Comparison of ENCODE assay signal across 1 cellular context in the genomic region with DNA sequence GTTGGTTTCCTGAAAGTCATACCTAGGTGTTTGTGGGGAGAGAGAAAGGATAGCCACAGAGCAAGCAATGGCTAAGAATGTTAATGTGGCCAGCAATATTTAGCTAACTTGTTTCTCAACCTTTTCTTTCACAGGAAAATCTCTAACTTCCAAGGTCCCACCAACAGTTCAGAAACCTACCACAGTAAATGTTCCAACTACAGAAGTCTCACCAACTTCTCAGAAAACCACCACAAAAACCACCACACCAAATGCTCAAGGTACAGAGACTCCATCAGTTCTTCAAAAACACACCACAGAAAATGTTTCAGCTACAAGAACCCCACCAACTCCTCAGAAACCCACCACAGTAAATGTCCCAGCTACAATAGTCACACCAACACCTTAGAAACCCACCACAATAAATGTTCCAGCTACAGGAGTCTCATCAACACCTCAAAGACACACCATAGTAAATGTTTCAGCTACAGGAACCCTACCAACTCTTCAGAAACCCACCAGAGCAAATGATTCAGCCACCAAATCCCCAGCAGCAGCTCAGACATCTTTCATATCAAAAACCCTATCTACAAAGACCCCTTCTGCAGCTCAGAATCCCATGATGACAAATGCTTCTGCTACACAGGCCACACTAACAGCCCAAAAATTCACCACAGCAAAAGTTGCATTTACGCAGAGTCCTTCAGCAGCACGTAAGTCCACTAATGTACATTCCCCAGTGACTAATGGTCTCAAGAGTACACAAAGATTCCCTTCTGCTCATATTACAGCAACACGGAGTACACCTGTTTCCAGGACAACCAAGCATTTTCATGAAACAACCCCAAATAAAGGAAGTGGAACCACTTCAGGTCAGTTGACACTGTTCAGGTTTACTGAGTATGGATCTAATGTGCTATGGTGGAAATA.
A peak's percentile ranks its signal among the peaks of the same experiment; 100 is the strongest.
TF ChIP-seq lines count a peak whose summit lies in the region.

No MANE protein-coding gene starts in this region.

TF ChIP-seq in GM12878, 131 proteins besides CTCF, POLR2A, EP300 and RAD21 (continued from another document and continues in another):
- TF ChIP-seq, protein P1, sequence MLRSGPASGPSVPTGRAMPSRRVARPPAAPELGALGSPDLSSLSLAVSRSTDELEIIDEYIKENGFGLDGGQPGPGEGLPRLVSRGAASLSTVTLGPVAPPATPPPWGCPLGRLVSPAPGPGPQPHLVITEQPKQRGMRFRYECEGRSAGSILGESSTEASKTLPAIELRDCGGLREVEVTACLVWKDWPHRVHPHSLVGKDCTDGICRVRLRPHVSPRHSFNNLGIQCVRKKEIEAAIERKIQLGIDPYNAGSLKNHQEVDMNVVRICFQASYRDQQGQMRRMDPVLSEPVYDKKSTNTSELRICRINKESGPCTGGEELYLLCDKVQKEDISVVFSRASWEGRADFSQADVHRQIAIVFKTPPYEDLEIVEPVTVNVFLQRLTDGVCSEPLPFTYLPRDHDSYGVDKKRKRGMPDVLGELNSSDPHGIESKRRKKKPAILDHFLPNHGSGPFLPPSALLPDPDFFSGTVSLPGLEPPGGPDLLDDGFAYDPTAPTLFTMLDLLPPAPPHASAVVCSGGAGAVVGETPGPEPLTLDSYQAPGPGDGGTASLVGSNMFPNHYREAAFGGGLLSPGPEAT (IDR thresholded peaks at IDR 0.05; ENCODE audit: low read depth), result peak; percentile 63; the same call in 1 of the 2 replicates
- TF ChIP-seq, protein P2, sequence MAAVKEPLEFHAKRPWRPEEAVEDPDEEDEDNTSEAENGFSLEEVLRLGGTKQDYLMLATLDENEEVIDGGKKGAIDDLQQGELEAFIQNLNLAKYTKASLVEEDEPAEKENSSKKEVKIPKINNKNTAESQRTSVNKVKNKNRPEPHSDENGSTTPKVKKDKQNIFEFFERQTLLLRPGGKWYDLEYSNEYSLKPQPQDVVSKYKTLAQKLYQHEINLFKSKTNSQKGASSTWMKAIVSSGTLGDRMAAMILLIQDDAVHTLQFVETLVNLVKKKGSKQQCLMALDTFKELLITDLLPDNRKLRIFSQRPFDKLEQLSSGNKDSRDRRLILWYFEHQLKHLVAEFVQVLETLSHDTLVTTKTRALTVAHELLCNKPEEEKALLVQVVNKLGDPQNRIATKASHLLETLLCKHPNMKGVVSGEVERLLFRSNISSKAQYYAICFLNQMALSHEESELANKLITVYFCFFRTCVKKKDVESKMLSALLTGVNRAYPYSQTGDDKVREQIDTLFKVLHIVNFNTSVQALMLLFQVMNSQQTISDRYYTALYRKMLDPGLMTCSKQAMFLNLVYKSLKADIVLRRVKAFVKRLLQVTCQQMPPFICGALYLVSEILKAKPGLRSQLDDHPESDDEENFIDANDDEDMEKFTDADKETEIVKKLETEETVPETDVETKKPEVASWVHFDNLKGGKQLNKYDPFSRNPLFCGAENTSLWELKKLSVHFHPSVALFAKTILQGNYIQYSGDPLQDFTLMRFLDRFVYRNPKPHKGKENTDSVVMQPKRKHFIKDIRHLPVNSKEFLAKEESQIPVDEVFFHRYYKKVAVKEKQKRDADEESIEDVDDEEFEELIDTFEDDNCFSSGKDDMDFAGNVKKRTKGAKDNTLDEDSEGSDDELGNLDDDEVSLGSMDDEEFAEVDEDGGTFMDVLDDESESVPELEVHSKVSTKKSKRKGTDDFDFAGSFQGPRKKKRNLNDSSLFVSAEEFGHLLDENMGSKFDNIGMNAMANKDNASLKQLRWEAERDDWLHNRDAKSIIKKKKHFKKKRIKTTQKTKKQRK (IDR thresholded peaks at IDR 0.05; ENCODE audit: low read depth, low read length), result no peak
- TF ChIP-seq SRF (IDR thresholded peaks at IDR 0.05; ENCODE audit: low read depth in 2 of 2, low read length in 2 of 2) (0 out of 4 replicates have a peak, but pooled peaks of 1 of the 2 experiments have one; percentile 47), KDM1A (IDR thresholded peaks at IDR 0.05; ENCODE audit: borderline replicate concordance) (no peak), IRF4 (IDR thresholded peaks at IDR 0.05; ENCODE audit: low read depth, low read length) (peak; percentile 76), SP1 (IDR thresholded peaks at IDR 0.05; ENCODE audit: low read depth, low read length) (peak; percentile 24), NR2F1 (conservative IDR thresholded peaks at IDR 0.05) (peak; percentile 89), PML (IDR thresholded peaks at IDR 0.05; ENCODE audit: low read length) (no peak), BRCA1 (IDR thresholded peaks at IDR 0.05; ENCODE audit: low read depth, low read length) (no peak), NR2C2 (IDR thresholded peaks at IDR 0.05; ENCODE audit: borderline replicate concordance, control insufficient read depth, insufficient read length, low read depth) (no peak), MEF2B (IDR thresholded peaks at IDR 0.05; ENCODE audit: partially characterized antibody, poor library complexity, severe bottlenecking) (peak; percentile 99), RUNX3 (IDR thresholded peaks at IDR 0.05; ENCODE audit: low read length) (peak; percentile 87), RAD51 (IDR thresholded peaks at IDR 0.05) (peak; percentile 30; the same call in 1 of the 2 replicates), FOXM1 (IDR thresholded peaks at IDR 0.05; ENCODE audit: low read depth, low read length) (0 out of 2 replicates have a peak, but pooled peaks have one; percentile 25), MTA2 (IDR thresholded peaks at IDR 0.05; ENCODE audit: low read depth) (peak; percentile 87), HDAC2 (IDR thresholded peaks at IDR 0.05) (no peak), EGR1 (IDR thresholded peaks at IDR 0.05; ENCODE audit: borderline replicate concordance in 1 of 2, low read depth in 2 of 2, low read length in 2 of 2) (no peak), CREB1 (IDR thresholded peaks at IDR 0.05; ENCODE audit: low read depth) (0 out of 2 replicates have a peak, but pooled peaks have one; percentile 17), SREBF1 (IDR thresholded peaks at IDR 0.05; ENCODE audit: low read length) (no peak), ZNF274 (IDR thresholded peaks at IDR 0.05; ENCODE audit: insufficient read depth, insufficient read length) (no peak), SPI1 (IDR thresholded peaks at IDR 0.05; ENCODE audit: borderline replicate concordance, insufficient read depth, low read depth, low read length) (peak; percentile 99), PAX8 (IDR thresholded peaks at IDR 0.05) (peak; percentile 72), WRNIP1 (IDR thresholded peaks at IDR 0.05; ENCODE audit: borderline replicate concordance, low read depth, low read length) (no peak), CHD1 (IDR thresholded peaks at IDR 0.05; ENCODE audit: low read depth, low read length) (no peak), BMI1 (IDR thresholded peaks at IDR 0.05; ENCODE audit: borderline replicate concordance) (peak; percentile 94), SMC3 (IDR thresholded peaks at IDR 0.05; ENCODE audit: borderline replicate concordance, low read length) (peak; percentile 14; the same call in 1 of the 2 replicates), ATF7 (IDR thresholded peaks at IDR 0.05; ENCODE audit: low read depth) (peak; percentile 81), POLR2AphosphoS5 (IDR thresholded peaks at IDR 0.05; ENCODE audit: low read length) (peak; percentile 58), IKZF2 (IDR thresholded peaks at IDR 0.05) (peak; percentile 57; a peak in 2 of 4 replicates), SIN3A (IDR thresholded peaks at IDR 0.05; ENCODE audit: low read depth, low read length) (no peak), CHD4 (IDR thresholded peaks at IDR 0.05) (no peak), GATAD2B (conservative IDR thresholded peaks at IDR 0.05; ENCODE audit: low read depth) (peak; percentile 85; the same call in 1 of the 2 replicates), MXI1 (IDR thresholded peaks at IDR 0.05; ENCODE audit: low read depth, low read length) (peak; percentile 66), ZBED1 (IDR thresholded peaks at IDR 0.05; ENCODE audit: borderline replicate concordance) (0 out of 2 replicates have a peak, but pooled peaks have one; percentile 50), JUNB (IDR thresholded peaks at IDR 0.05) (peak; percentile 50; the same call in 1 of the 2 replicates), HDAC6 (IDR thresholded peaks at IDR 0.05; ENCODE audit: unreplicated experiment) (peak; percentile 36), BACH1 (IDR thresholded peaks at IDR 0.05; ENCODE audit: borderline replicate concordance) (peak; percentile 71; the same call in 1 of the 2 replicates)
- TF ChIP-seq, protein P3, sequence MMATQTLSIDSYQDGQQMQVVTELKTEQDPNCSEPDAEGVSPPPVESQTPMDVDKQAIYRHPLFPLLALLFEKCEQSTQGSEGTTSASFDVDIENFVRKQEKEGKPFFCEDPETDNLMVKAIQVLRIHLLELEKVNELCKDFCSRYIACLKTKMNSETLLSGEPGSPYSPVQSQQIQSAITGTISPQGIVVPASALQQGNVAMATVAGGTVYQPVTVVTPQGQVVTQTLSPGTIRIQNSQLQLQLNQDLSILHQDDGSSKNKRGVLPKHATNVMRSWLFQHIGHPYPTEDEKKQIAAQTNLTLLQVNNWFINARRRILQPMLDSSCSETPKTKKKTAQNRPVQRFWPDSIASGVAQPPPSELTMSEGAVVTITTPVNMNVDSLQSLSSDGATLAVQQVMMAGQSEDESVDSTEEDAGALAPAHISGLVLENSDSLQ (IDR thresholded peaks at IDR 0.05), result peak; percentile 55
- TF ChIP-seq, protein P4, sequence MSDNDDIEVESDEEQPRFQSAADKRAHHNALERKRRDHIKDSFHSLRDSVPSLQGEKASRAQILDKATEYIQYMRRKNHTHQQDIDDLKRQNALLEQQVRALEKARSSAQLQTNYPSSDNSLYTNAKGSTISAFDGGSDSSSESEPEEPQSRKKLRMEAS (IDR thresholded peaks at IDR 0.05; ENCODE audit: low read depth, low read length), result no peak
- TF ChIP-seq, protein P5, sequence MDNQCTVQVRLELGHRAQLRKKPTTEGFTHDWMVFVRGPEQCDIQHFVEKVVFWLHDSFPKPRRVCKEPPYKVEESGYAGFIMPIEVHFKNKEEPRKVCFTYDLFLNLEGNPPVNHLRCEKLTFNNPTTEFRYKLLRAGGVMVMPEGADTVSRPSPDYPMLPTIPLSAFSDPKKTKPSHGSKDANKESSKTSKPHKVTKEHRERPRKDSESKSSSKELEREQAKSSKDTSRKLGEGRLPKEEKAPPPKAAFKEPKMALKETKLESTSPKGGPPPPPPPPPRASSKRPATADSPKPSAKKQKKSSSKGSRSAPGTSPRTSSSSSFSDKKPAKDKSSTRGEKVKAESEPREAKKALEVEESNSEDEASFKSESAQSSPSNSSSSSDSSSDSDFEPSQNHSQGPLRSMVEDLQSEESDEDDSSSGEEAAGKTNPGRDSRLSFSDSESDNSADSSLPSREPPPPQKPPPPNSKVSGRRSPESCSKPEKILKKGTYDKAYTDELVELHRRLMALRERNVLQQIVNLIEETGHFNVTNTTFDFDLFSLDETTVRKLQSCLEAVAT (IDR thresholded peaks at IDR 0.05), result peak; percentile 63; the same call in 1 of the 2 replicates
- TF ChIP-seq, protein P6, sequence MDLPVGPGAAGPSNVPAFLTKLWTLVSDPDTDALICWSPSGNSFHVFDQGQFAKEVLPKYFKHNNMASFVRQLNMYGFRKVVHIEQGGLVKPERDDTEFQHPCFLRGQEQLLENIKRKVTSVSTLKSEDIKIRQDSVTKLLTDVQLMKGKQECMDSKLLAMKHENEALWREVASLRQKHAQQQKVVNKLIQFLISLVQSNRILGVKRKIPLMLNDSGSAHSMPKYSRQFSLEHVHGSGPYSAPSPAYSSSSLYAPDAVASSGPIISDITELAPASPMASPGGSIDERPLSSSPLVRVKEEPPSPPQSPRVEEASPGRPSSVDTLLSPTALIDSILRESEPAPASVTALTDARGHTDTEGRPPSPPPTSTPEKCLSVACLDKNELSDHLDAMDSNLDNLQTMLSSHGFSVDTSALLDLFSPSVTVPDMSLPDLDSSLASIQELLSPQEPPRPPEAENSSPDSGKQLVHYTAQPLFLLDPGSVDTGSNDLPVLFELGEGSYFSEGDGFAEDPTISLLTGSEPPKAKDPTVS (IDR thresholded peaks at IDR 0.05; ENCODE audit: low read depth, low read length), result no peak
- TF ChIP-seq, protein P7, sequence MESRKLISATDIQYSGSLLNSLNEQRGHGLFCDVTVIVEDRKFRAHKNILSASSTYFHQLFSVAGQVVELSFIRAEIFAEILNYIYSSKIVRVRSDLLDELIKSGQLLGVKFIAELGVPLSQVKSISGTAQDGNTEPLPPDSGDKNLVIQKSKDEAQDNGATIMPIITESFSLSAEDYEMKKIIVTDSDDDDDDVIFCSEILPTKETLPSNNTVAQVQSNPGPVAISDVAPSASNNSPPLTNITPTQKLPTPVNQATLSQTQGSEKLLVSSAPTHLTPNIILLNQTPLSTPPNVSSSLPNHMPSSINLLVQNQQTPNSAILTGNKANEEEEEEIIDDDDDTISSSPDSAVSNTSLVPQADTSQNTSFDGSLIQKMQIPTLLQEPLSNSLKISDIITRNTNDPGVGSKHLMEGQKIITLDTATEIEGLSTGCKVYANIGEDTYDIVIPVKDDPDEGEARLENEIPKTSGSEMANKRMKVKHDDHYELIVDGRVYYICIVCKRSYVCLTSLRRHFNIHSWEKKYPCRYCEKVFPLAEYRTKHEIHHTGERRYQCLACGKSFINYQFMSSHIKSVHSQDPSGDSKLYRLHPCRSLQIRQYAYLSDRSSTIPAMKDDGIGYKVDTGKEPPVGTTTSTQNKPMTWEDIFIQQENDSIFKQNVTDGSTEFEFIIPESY (IDR thresholded peaks at IDR 0.05), result no peak
- TF ChIP-seq, protein P8, sequence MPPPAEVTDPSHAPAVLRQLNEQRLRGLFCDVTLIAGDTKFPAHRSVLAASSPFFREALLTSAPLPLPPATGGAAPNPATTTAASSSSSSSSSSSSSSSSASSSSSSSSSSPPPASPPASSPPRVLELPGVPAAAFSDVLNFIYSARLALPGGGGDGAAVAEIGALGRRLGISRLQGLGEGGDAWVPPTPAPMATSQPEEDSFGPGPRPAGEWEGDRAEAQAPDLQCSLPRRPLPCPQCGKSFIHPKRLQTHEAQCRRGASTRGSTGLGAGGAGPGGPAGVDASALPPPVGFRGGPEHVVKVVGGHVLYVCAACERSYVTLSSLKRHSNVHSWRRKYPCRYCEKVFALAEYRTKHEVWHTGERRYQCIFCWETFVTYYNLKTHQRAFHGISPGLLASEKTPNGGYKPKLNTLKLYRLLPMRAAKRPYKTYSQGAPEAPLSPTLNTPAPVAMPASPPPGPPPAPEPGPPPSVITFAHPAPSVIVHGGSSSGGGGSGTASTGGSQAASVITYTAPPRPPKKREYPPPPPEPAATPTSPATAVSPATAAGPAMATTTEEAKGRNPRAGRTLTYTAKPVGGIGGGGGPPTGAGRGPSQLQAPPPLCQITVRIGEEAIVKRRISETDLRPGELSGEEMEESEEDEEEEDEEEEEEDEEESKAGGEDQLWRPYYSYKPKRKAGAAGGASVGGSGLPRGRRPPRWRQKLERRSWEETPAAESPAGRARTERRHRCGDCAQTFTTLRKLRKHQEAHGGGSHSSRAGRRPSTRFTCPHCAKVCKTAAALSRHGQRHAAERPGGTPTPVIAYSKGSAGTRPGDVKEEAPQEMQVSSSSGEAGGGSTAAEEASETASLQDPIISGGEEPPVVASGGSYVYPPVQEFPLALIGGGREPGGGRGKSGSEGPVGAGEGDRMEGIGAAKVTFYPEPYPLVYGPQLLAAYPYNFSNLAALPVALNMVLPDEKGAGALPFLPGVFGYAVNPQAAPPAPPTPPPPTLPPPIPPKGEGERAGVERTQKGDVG (CRISPR knock-in tag; IDR thresholded peaks at IDR 0.05), result no peak
- TF ChIP-seq, protein P9, sequence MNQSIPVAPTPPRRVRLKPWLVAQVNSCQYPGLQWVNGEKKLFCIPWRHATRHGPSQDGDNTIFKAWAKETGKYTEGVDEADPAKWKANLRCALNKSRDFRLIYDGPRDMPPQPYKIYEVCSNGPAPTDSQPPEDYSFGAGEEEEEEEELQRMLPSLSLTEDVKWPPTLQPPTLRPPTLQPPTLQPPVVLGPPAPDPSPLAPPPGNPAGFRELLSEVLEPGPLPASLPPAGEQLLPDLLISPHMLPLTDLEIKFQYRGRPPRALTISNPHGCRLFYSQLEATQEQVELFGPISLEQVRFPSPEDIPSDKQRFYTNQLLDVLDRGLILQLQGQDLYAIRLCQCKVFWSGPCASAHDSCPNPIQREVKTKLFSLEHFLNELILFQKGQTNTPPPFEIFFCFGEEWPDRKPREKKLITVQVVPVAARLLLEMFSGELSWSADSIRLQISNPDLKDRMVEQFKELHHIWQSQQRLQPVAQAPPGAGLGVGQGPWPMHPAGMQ (IDR thresholded peaks at IDR 0.05; ENCODE audit: borderline replicate concordance), result 0 out of 2 replicates have a peak, but pooled peaks have one; percentile 44
